9 cellular contexts compared by ENCODE assay signal in the genomic region with DNA sequence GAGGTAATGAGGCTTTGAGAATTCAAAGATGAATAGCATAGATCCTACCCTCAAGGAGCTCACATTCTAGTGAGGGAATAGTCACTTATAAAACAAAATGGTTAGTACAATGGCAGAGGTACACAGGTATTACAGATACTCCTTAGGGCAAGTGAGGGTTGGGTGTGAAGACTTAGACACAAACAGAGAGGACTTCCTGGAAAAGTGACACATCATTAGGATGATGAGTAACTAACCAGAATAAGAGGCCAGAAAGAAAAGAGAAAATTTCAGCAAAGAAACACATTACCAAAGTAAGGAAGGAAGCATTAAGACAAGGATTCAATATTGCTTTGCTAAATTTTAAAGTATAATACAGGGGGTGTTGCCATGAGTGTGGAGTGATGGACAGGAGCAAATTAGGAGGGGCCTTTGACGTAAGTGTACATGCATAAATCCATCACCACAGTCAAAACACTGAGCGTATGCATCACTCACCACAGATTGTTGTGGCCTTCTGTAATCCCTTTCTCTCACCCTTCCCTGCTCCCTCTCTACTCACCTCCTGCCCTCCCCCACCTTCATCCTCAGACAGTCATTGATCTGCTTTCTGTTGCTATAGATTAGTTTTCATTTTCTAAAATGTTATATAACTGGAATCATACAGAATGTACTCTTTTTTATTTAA. TPM values are rescaled to one million over a fixed set of nuclear protein-coding genes. Genes with fewer than 3 reads are reported as not detected.
DNase-seq lines count a peak whose midpoint lies in the region; ATAC-seq and TF ChIP-seq lines count a peak whose summit lies in the region.
"Had no signal": no experiment of that assay in that cellular context is flagged by ENCODE, and none has a peak within 500 bp of the region (broad histone marks: within the 10 kb centered on the region; RNA-seq: fewer than 3 reads in every experiment).

No MANE protein-coding gene starts in this region.

- peaks cover 42% of the 10 kb centered on the region for H3K36me3 Mint-ChIP-seq in CD4-positive, CD25-positive, alpha-beta regulatory T cell

- no peaks in the 10 kb centered on the region for H3K9me3 ChIP-seq in CD4-positive, CD25-positive, alpha-beta regulatory T cell (ENCODE audit: control insufficient read depth in 2 of 2, low read length in 2 of 2)

- H3K4me1 Mint-ChIP-seq in CD4-positive, CD25-positive, alpha-beta regulatory T cell = peaks cover 45 to 84% (median 62%) of the 10 kb centered on the region in 4 donors

- ATAC-seq in CD4-positive, CD25-positive, alpha-beta regulatory T cell (ENCODE audit: low read depth in 2 of 2) = peak; percentile 64 to 67
- ATAC-seq in HG02678 (IDR thresholded peaks at IDR 0.05; ENCODE audit: unreplicated experiment) (peak; percentile 13), GM21529 (IDR thresholded peaks at IDR 0.05; ENCODE audit: unreplicated experiment) (no peak)

- peaks cover 0 to 3% (median 0%) of the 10 kb centered on the region in 7 donors for H3K9me3 Mint-ChIP-seq in CD4-positive, CD25-positive, alpha-beta regulatory T cell

- H3K27me3 Mint-ChIP-seq in CD4-positive, CD25-positive, alpha-beta regulatory T cell = no peaks in the 10 kb centered on the region

- H3K4me1 ChIP-seq in CD4-positive, CD25-positive, alpha-beta regulatory T cell (ENCODE audit: control insufficient read depth, insufficient read depth, low read length, poor library complexity, severe bottlenecking) = peaks cover 95% of the 10 kb centered on the region

- TF ChIP-seq CTCF in epithelial cell of esophagus (IDR thresholded peaks at IDR 0.05; ENCODE audit: insufficient read depth, low read depth, low read length, missing control alignments) = no peak

- peak overlapping the region; percentile 84 to 95 (median 91) for H3K4me3 Mint-ChIP-seq in CD4-positive, CD25-positive, alpha-beta regulatory T cell

- H3K27ac Mint-ChIP-seq in CD4-positive, CD25-positive, alpha-beta regulatory T cell = peak overlapping the region; percentile 94 to 99 (median 95)

- peak overlapping the region; percentile 96 for H3K27ac ChIP-seq in CD4-positive, CD25-positive, alpha-beta regulatory T cell (ENCODE audit: insufficient read depth, low read length, poor library complexity, severe bottlenecking)

- H3K36me3 ChIP-seq in CD4-positive, CD25-positive, alpha-beta regulatory T cell (ENCODE audit: control insufficient read depth, insufficient read depth, low read length) = peaks cover 1% of the 10 kb centered on the region

- H3K27me3 ChIP-seq in CD4-positive, CD25-positive, alpha-beta regulatory T cell (ENCODE audit: control insufficient read depth, insufficient read depth, low read length) = no peaks in the 10 kb centered on the region

- peak; percentile 43 to 78 (median 52) for DNase-seq in CD4-positive, CD25-positive, alpha-beta regulatory T cell
- DNase-seq in T-helper 22 cell (ENCODE audit: low read depth) = peak; percentile 67
- DNase-seq in epithelial cell of esophagus (ENCODE audit: low read depth) = peak; percentile 63
- no peak for DNase-seq in superior temporal gyrus (ENCODE audit: extremely low spot score)
- DNase-seq in amniotic stem cell (lab: John Stamatoyannopoulos, UW) = no peak
- DNase-seq in NCI-H146 (lab: John Stamatoyannopoulos, UW) = no peak

- H3K4me3 ChIP-seq in CD4-positive, CD25-positive, alpha-beta regulatory T cell (ENCODE audit: low read depth, low read length) = peak overlapping the region; percentile 99
- no peak overlapping the region for H3K4me3 ChIP-seq in epithelial cell of esophagus (ENCODE audit: low read length)

RNA-seq across cellular contexts. Expression of a gene that starts 7.9 kb away (rescaled TPM):
- 397 TPM for total RNA-seq in CD4-positive, CD25-positive, alpha-beta regulatory T cell
- 1,000 to 10,000 TPM; 1,052 to 1,251 (median 1,177) TPM for polyA plus RNA-seq in CD4-positive, CD25-positive, alpha-beta regulatory T cell
- total RNA-seq: kidney epithelial cell had no signal

Comparison
In these comparisons a context has a peak if more than half of its experiments do, and no peak if none do; other contexts are left out.
1. DNase-seq: peak in CD4-positive, CD25-positive, alpha-beta regulatory T cell (3 of 3), T-helper 22 cell (single experiment) and epithelial cell of esophagus (single experiment); none in superior temporal gyrus (single experiment), amniotic stem cell (single experiment) and NCI-H146 (single experiment).